Comparison of ENCODE assay signal across 10 cellular contexts in genomic region chr2:214310319-214310718, GRCh38.
DNase-seq lines count a peak whose midpoint lies in the region; ATAC-seq and TF ChIP-seq lines count a peak whose summit lies in the region.
"Had no signal": no experiment of that assay in that cellular context is flagged by ENCODE, and none has a peak within 500 bp of the region (broad histone marks: within the 10 kb centered on the region; RNA-seq: fewer than 3 reads in every experiment).

No MANE protein-coding gene starts in this region.

- TF ChIP-seq CTCF in GM12864 (IDR thresholded peaks at IDR 0.05; ENCODE audit: low read depth, low read length, missing control alignments) = peak; percentile 46

- ATAC-seq in GM21619 (IDR thresholded peaks at IDR 0.05; ENCODE audit: unreplicated experiment) = peak; percentile 67
- no peak for ATAC-seq in HG03378 (IDR thresholded peaks at IDR 0.05; ENCODE audit: unreplicated experiment)
- ATAC-seq: K562 had no signal

- no peak overlapping the region for H3K4me3 ChIP-seq in GM12864 (ENCODE audit: low read depth, low read length)
- H3K4me3 ChIP-seq: K562 had no signal

- in situ Hi-C loops in KBM-7 (cut with MboI; ENCODE audit: low pct_unique_long_range_greater_than_20kb, low sequenced_read_pairs) = no loop called here

- DNase-seq in GM12864 (ENCODE audit: low read depth) (no peak), LHCN-M2 (ENCODE audit: low read depth) (peak; percentile 36), iPS-NIHi11 (ENCODE audit: low spot score) (peak; percentile 5), Ammon's horn (ENCODE audit: low spot score) (no peak), T-helper 1 cell (no peak), KBM-7 (no peak)
- DNase-seq: activated naive CD4-positive, alpha-beta T cell treated with anti-CD3 and anti-CD28 coated beads, Interleukin-2, amount 50 U/mL, for 16 hours had no signal

Comparison
In these comparisons a context has a peak if more than half of its experiments do, and no peak if none do; other contexts are left out.
1. DNase-seq: peak in LHCN-M2 (single experiment) and iPS-NIHi11 (single experiment); none in GM12864 (single experiment), Ammon's horn (single experiment), T-helper 1 cell (0 of 5) and KBM-7 (single experiment).